1 cellular context compared by ENCODE assay signal in genomic region chr10:125125951-125126735, GRCh38.
TF ChIP-seq lines count a peak whose summit lies in the region.

No MANE protein-coding gene starts in this region.

TF ChIP-seq in WTC11, 78 proteins besides CTCF, POLR2A, EP300 and RAD21:
- no peak for TF ChIP-seq NR3C1 (CRISPR knock-in tag; conservative IDR thresholded peaks at IDR 0.05; ENCODE audit: low read depth)
- TF ChIP-seq CREM (CRISPR knock-in tag; IDR thresholded peaks at IDR 0.05): no peak
- TF ChIP-seq USF2 (CRISPR knock-in tag; IDR thresholded peaks at IDR 0.05): no peak
- TF ChIP-seq NFATC4 (CRISPR knock-in tag; IDR thresholded peaks at IDR 0.05): no peak
- TF ChIP-seq ATF3 (CRISPR knock-in tag; conservative IDR thresholded peaks at IDR 0.05): no peak
- TF ChIP-seq ETV6 (CRISPR knock-in tag; IDR thresholded peaks at IDR 0.05): no peak
- no peak for TF ChIP-seq NFE2L1 (CRISPR knock-in tag; IDR thresholded peaks at IDR 0.05)
- no peak for TF ChIP-seq ZNF121 (CRISPR knock-in tag; IDR thresholded peaks at IDR 0.05)
- no peak for TF ChIP-seq ZNF263 (CRISPR knock-in tag; IDR thresholded peaks at IDR 0.05; ENCODE audit: low read depth)
- TF ChIP-seq HMGA2 (CRISPR knock-in tag; IDR thresholded peaks at IDR 0.05): no peak
- no peak for TF ChIP-seq NR2C2 (CRISPR knock-in tag; IDR thresholded peaks at IDR 0.05)
- TF ChIP-seq FOXP4 (CRISPR knock-in tag; IDR thresholded peaks at IDR 0.05): no peak
- TF ChIP-seq ELF4 (CRISPR knock-in tag; IDR thresholded peaks at IDR 0.05; ENCODE audit: low read depth): no peak
- TF ChIP-seq ZBTB21 (CRISPR knock-in tag; IDR thresholded peaks at IDR 0.05; ENCODE audit: borderline replicate concordance): no peak
- TF ChIP-seq CREB1 (CRISPR knock-in tag; IDR thresholded peaks at IDR 0.05): no peak
- no peak for TF ChIP-seq MYBL2 (CRISPR knock-in tag; IDR thresholded peaks at IDR 0.05)
- TF ChIP-seq ZNF425 (CRISPR knock-in tag; conservative IDR thresholded peaks at IDR 0.05): no peak
- no peak for TF ChIP-seq GABPB1 (CRISPR knock-in tag; IDR thresholded peaks at IDR 0.05)
- no peak for TF ChIP-seq KAT7 (CRISPR knock-in tag; IDR thresholded peaks at IDR 0.05; ENCODE audit: borderline replicate concordance)
- no peak for TF ChIP-seq RELA (CRISPR knock-in tag; IDR thresholded peaks at IDR 0.05; ENCODE audit: borderline replicate concordance)
